ENCODE assay signal across 1 cellular context in the genomic region with DNA sequence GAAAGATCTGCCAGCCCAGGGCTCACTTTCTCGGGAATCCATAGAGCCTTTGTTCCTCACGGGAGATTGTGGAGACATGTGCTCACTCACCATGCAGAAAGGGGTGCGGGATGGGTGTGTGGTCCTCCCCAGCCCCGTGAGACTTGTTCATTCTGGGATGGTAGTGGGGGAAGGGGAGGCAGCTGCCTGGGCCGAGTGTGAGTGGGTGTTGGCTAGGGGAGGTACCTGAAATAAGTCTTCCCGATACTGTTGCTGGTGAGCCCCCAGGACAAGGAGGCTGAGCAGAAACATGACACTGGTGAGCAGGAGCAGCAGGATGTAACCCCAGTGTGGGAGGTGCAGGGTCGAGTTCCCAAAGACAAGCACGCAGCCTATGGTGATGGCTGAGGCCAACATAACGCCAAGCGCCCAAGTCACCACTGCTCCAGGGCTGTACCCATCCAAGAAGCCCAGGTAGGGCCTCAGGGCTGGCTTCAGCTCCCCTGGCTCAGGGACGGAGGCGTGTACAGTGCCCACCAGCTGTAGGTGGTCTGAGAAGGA.
TF ChIP-seq lines count a peak whose summit lies in the region.

No MANE protein-coding gene starts in this region.

TF ChIP-seq in H1, 55 proteins besides CTCF, POLR2A, EP300 and RAD21:
- TF ChIP-seq CBX5 (IDR thresholded peaks at IDR 0.05; ENCODE audit: low read depth, low read length) (no peak), HDAC2 (IDR thresholded peaks at IDR 0.05; ENCODE audit: borderline replicate concordance in 1 of 2, low read depth in 2 of 2, low read length in 2 of 2) (no peak), TCF12 (IDR thresholded peaks at IDR 0.05; ENCODE audit: low read depth, low read length) (no peak), SP2 (IDR thresholded peaks at IDR 0.05; ENCODE audit: low read length) (no peak), RFX5 (IDR thresholded peaks at IDR 0.05; ENCODE audit: borderline replicate concordance, low read depth, low read length) (no peak), HDAC6 (IDR thresholded peaks at IDR 0.05; ENCODE audit: low read depth, low read length) (no peak), CREB1 (IDR thresholded peaks at IDR 0.05) (no peak), RNF2 (IDR thresholded peaks at IDR 0.05; ENCODE audit: borderline replicate concordance, low read depth, low read length, missing control alignments, poor library complexity, severe bottlenecking) (no peak), RBBP5 (IDR thresholded peaks at IDR 0.05; ENCODE audit: borderline replicate concordance, low read depth, low read length) (no peak), POU5F1 (IDR thresholded peaks at IDR 0.05; ENCODE audit: low read depth, low read length) (no peak), KDM1A (IDR thresholded peaks at IDR 0.05; ENCODE audit: borderline replicate concordance, low read length) (no peak), KDM4A (IDR thresholded peaks at IDR 0.05; ENCODE audit: low read depth, low read length, severe bottlenecking) (no peak), BCL11A (IDR thresholded peaks at IDR 0.05; ENCODE audit: low read depth in 2 of 2, low read length in 2 of 2) (no peak), SP4 (IDR thresholded peaks at IDR 0.05; ENCODE audit: low read length) (no peak), SIRT6 (IDR thresholded peaks at IDR 0.05; ENCODE audit: low read length) (no peak), CTBP2 (IDR thresholded peaks at IDR 0.05; ENCODE audit: borderline replicate concordance, insufficient read depth, insufficient read length, low read length) (no peak), SUZ12 (IDR thresholded peaks at IDR 0.05; ENCODE audit: low read length) (no peak), NANOG (IDR thresholded peaks at IDR 0.05; ENCODE audit: insufficient read depth, low read depth, low read length, poor library complexity, severe bottlenecking) (no peak)
- TF ChIP-seq, protein P1, sequence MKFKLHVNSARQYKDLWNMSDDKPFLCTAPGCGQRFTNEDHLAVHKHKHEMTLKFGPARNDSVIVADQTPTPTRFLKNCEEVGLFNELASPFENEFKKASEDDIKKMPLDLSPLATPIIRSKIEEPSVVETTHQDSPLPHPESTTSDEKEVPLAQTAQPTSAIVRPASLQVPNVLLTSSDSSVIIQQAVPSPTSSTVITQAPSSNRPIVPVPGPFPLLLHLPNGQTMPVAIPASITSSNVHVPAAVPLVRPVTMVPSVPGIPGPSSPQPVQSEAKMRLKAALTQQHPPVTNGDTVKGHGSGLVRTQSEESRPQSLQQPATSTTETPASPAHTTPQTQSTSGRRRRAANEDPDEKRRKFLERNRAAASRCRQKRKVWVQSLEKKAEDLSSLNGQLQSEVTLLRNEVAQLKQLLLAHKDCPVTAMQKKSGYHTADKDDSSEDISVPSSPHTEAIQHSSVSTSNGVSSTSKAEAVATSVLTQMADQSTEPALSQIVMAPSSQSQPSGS (IDR thresholded peaks at IDR 0.05; ENCODE audit: low read length) = no peak
